In genomic region chr7:27149817-27150567, GRCh38 we compare ENCODE assay signal across 8 cellular contexts. TPM values are rescaled to one million over a fixed set of nuclear protein-coding genes. Genes with fewer than 3 reads are reported as not detected.
DNase-seq lines count a peak whose midpoint lies in the region; ATAC-seq, FAIRE-seq and TF ChIP-seq lines count a peak whose summit lies in the region.

No MANE protein-coding gene starts in this region.

- H2AFZ ChIP-seq in endothelial cell of umbilical vein (ENCODE audit: low read depth, low read length): no peak overlapping the region

- peaks cover 73% of the 10 kb centered on the region for H3K4me1 ChIP-seq in endothelial cell of umbilical vein (ENCODE audit: control insufficient read depth, extremely low read depth, insufficient read depth, low read length)

- FAIRE-seq in endothelial cell of umbilical vein (lab: Jason Lieb, UNC): no peak

- dilution Hi-C loops in endothelial cell of umbilical vein (cut with MboI; ENCODE audit: extremely low pct_ligation_motif_present, low sequenced_read_pairs): loop anchor here (25.0 kb wide), 1 partner anchor 963 kb away; no protein-coding TSS in a partner anchor

- POLR2A ChIA-PET in endothelial cell of umbilical vein (lab: Charles Lee): interaction anchor here (1.0 to 2.6 kb wide), 7 partner anchors 9 to 467 kb away, joined by 3 to 8 read pairs (median 3); partner anchors contain the start of gene HOXA9

- peaks cover 7% of the 10 kb centered on the region; the same call in 1 of the 2 replicates for H3K36me3 ChIP-seq in MG63
- H3K36me3 ChIP-seq in endothelial cell of umbilical vein (ENCODE audit: control insufficient read depth in 2 of 2, extremely low read depth in 1 of 2, insufficient read depth in 2 of 2, low read length in 2 of 2): peaks cover 0 to 8% of the 10 kb centered on the region in 2 experiments

- BruUV-seq in endothelial cell of umbilical vein (replicated peaks; lab: Mats Ljungman, UMichigan): no TSS peak

- H3K4me2 ChIP-seq in endothelial cell of umbilical vein (ENCODE audit: insufficient read depth, low read length): peak overlapping the region; percentile 78

- no peak for TF ChIP-seq POLR2A in endothelial cell of umbilical vein (IDR thresholded peaks at IDR 0.05; ENCODE audit: low read depth, low read length)

- H3K27me3 ChIP-seq in MG63: no peaks in the 10 kb centered on the region
- H3K27me3 ChIP-seq in endothelial cell of umbilical vein (ENCODE audit: control insufficient read depth in 2 of 2, insufficient read depth in 2 of 2, low read length in 2 of 2): no peaks in the 10 kb centered on the region

- H3K79me2 ChIP-seq in endothelial cell of umbilical vein (ENCODE audit: control insufficient read depth, insufficient read depth, low read length): peaks cover 98% of the 10 kb centered on the region

- no peaks in the 10 kb centered on the region for H4K20me1 ChIP-seq in endothelial cell of umbilical vein (replicated peaks; ENCODE audit: control insufficient read depth, extremely low read depth, insufficient read depth, low read length)

- ATAC-seq in GM18868 (IDR thresholded peaks at IDR 0.05; ENCODE audit: unreplicated experiment): peak; percentile 13
- no peak for ATAC-seq in sciatic nerve
- ATAC-seq in GM18519 (IDR thresholded peaks at IDR 0.05; ENCODE audit: low FRiP score, unreplicated experiment): no peak

- H3K4me3 ChIP-seq in MG63: peak overlapping the region; percentile 53
- peak overlapping the region; percentile 54 to 85 (median 55) for H3K4me3 ChIP-seq in endothelial cell of umbilical vein (replicated peaks in 1 of 3; ENCODE audit: insufficient read depth in 1 of 3, low read depth in 1 of 3, low read length in 3 of 3)

- intact Hi-C loops in endothelial cell of umbilical vein (cut with micrococcal nuclease) (loop anchor here (2.0 kb wide), 1 partner anchor 15 kb away; the partner anchor contains the start of gene HOXA9), sciatic nerve (cut with DNase I) (loop anchor here (10.0 kb wide), 1 partner anchor 775 kb away; no protein-coding TSS in a partner anchor)

- peak overlapping the region; percentile 67 for H3K27ac ChIP-seq in endothelial cell of umbilical vein (ENCODE audit: insufficient read depth, low read depth, low read length)

- H3K9me3 ChIP-seq in MG63 (no peaks in the 10 kb centered on the region), endothelial cell of umbilical vein (replicated peaks; ENCODE audit: control insufficient read depth, insufficient read depth, low read length) (no peaks in the 10 kb centered on the region)

- CTCF ChIA-PET in endothelial cell of umbilical vein (lab: Charles Lee): interaction anchor here (1.0 to 5.6 kb wide), 19 partner anchors 9 to 780 kb away, joined by 3 to 83 read pairs (median 5); partner anchors contain the start of genes HOXA4 and HOXA9

- no peaks in the 10 kb centered on the region for H3K9me1 ChIP-seq in endothelial cell of umbilical vein (replicated peaks; ENCODE audit: control insufficient read depth, extremely low read depth, insufficient read depth, low read length)

- DNase-seq in MG63 (no peak), endothelial cell of umbilical vein (ENCODE audit: low read depth, low spot score) (no peak), sciatic nerve (ENCODE audit: low spot score) (peak; percentile 56), amniotic stem cell (lab: John Stamatoyannopoulos, UW) (no peak), NCI-H774 (lab: John Stamatoyannopoulos, UW) (no peak), NOMO-1 treated with dmso at 0.1 percent for 144 hours (lab: John Stamatoyannopoulos, UW; ENCODE audit: unreplicated experiment) (no peak)

- no peak for TF ChIP-seq CTCF in endothelial cell of umbilical vein (IDR thresholded peaks at IDR 0.05; ENCODE audit: extremely low read depth in 1 of 2, insufficient read depth in 1 of 2, low read depth in 1 of 2, low read length in 2 of 2)

- peak overlapping the region; percentile 78 for H3K9ac ChIP-seq in endothelial cell of umbilical vein (replicated peaks; ENCODE audit: extremely low read depth, insufficient read depth, low read length)

TF ChIP-seq in endothelial cell of umbilical vein, 7 proteins besides CTCF, POLR2A, EP300 and RAD21:
- TF ChIP-seq MYC (IDR thresholded peaks at IDR 0.05; ENCODE audit: low read depth, low read length) (no peak), GATA2 (IDR thresholded peaks at IDR 0.05; ENCODE audit: insufficient read depth, insufficient read length, low read depth, low read length) (no peak), MAX (IDR thresholded peaks at IDR 0.05; ENCODE audit: insufficient read depth, insufficient read length) (no peak), POLR2AphosphoS5 (IDR thresholded peaks at IDR 0.05; ENCODE audit: insufficient read depth, low read depth, low read length) (no peak), JUN (IDR thresholded peaks at IDR 0.05; ENCODE audit: borderline replicate concordance, insufficient read depth, insufficient read length, low read depth) (no peak), FOS (IDR thresholded peaks at IDR 0.05; ENCODE audit: borderline replicate concordance, insufficient read depth, low read length) (no peak), EZH2 (IDR thresholded peaks at IDR 0.05; ENCODE audit: borderline replicate concordance, low read depth, low read length, severe bottlenecking) (no peak)

RNA-seq across cellular contexts. Expression of gene HOXA3, which starts 2.4 kb away (rescaled TPM):
- total RNA-seq in MG63 (2014; rRNA removed; shearing (Covaris generic); ENCODE audit: low replicate concordance): 4.3 TPM in 1 of 2 replicates, not detected in the other
- total RNA-seq in endothelial cell of umbilical vein: 12.0 and 14.0 TPM in 2 replicates
- polyA plus RNA-seq in endothelial cell of umbilical vein: 4.2 and 4.7 TPM in 2 replicates
- polyA plus RNA-seq in endothelial cell of umbilical vein (2011; cell fraction: cytosol; rRNA removed): 1.5 and 2.4 TPM in 2 replicates
- polyA plus RNA-seq in endothelial cell of umbilical vein (2011; cell fraction: nucleus; rRNA removed): 14.0 and 14.1 TPM in 2 replicates
- 4.6 and 5.6 TPM in 2 replicates for polyA plus RNA-seq in endothelial cell of umbilical vein (2012)
- polyA minus RNA-seq in endothelial cell of umbilical vein: 1.6 and 2.0 TPM in 2 replicates
- polyA minus RNA-seq in endothelial cell of umbilical vein (2011; cell fraction: cytosol; rRNA and poly(A)+ RNA removed): not detected
- 7.1 and 20.1 TPM in 2 replicates for polyA minus RNA-seq in endothelial cell of umbilical vein (2011; cell fraction: nucleus; rRNA and poly(A)+ RNA removed)
- 20.9 TPM for total RNA-seq in sciatic nerve

RNA-seq across cellular contexts. Expression of gene HOXA6, which starts 2.4 kb away (rescaled TPM):
- total RNA-seq in MG63 (2014; rRNA removed; shearing (Covaris generic); ENCODE audit: low replicate concordance): 0.82 and 5.1 TPM in 2 replicates
- 17.9 and 20.7 TPM in 2 replicates for total RNA-seq in endothelial cell of umbilical vein
- polyA plus RNA-seq in endothelial cell of umbilical vein: 7.8 and 10.0 TPM in 2 replicates
- polyA plus RNA-seq in endothelial cell of umbilical vein (2011; cell fraction: cytosol; rRNA removed): 5.0 and 6.7 TPM in 2 replicates
- 15.6 and 19.9 TPM in 2 replicates for polyA plus RNA-seq in endothelial cell of umbilical vein (2011; cell fraction: nucleus; rRNA removed)
- polyA plus RNA-seq in endothelial cell of umbilical vein (2012): 6.1 and 6.2 TPM in 2 replicates
- 6.1 and 6.7 TPM in 2 replicates for polyA minus RNA-seq in endothelial cell of umbilical vein
- polyA minus RNA-seq in endothelial cell of umbilical vein (2011; cell fraction: cytosol; rRNA and poly(A)+ RNA removed): not detected
- 8.4 and 18.0 TPM in 2 replicates for polyA minus RNA-seq in endothelial cell of umbilical vein (2011; cell fraction: nucleus; rRNA and poly(A)+ RNA removed)
- 15.8 TPM for total RNA-seq in sciatic nerve

RNA-seq across cellular contexts. Expression of gene HOXA7, which starts 6.5 kb away (rescaled TPM):
- 0.95 and 1.7 TPM in 2 replicates for total RNA-seq in MG63 (2014; rRNA removed; shearing (Covaris generic); ENCODE audit: low replicate concordance)
- total RNA-seq in endothelial cell of umbilical vein (15.6 and 18.5 TPM in 2 replicates), sciatic nerve (6.2 TPM)
- polyA plus RNA-seq in endothelial cell of umbilical vein: 16.9 and 18.1 TPM in 2 replicates
- 13.0 and 13.8 TPM in 2 replicates for polyA plus RNA-seq in endothelial cell of umbilical vein (2011; cell fraction: cytosol; rRNA removed)
- 5.6 and 8.3 TPM in 2 replicates for polyA plus RNA-seq in endothelial cell of umbilical vein (2011; cell fraction: nucleus; rRNA removed)
- polyA plus RNA-seq in endothelial cell of umbilical vein (2012): 13.9 and 16.0 TPM in 2 replicates
- polyA minus RNA-seq in endothelial cell of umbilical vein: 8.6 and 9.4 TPM in 2 replicates
- 5.9 TPM for polyA minus RNA-seq in endothelial cell of umbilical vein (2011; cell fraction: cytosol; rRNA and poly(A)+ RNA removed)
- polyA minus RNA-seq in endothelial cell of umbilical vein (2011; cell fraction: nucleus; rRNA and poly(A)+ RNA removed): 3.8 and 4.1 TPM in 2 replicates

RNA-seq across cellular contexts. Expression of gene HOXA5, which starts 6.5 kb away (rescaled TPM):
- total RNA-seq in MG63 (2014; rRNA removed; shearing (Covaris generic); ENCODE audit: low replicate concordance): 1.7 and 2.7 TPM in 2 replicates
- total RNA-seq in endothelial cell of umbilical vein (18.8 and 21.4 TPM in 2 replicates), sciatic nerve (20.1 TPM)
- 18.6 and 22.1 TPM in 2 replicates for polyA plus RNA-seq in endothelial cell of umbilical vein
- polyA plus RNA-seq in endothelial cell of umbilical vein (2011; cell fraction: cytosol; rRNA removed): 15.7 and 18.5 TPM in 2 replicates
- 29.1 and 32.2 TPM in 2 replicates for polyA plus RNA-seq in endothelial cell of umbilical vein (2011; cell fraction: nucleus; rRNA removed)
- polyA plus RNA-seq in endothelial cell of umbilical vein (2012): 19.5 and 28.4 TPM in 2 replicates
- 12.0 and 16.8 TPM in 2 replicates for polyA minus RNA-seq in endothelial cell of umbilical vein
- 1.3 TPM for polyA minus RNA-seq in endothelial cell of umbilical vein (2011; cell fraction: cytosol; rRNA and poly(A)+ RNA removed)
- 10.0 and 11.6 TPM in 2 replicates for polyA minus RNA-seq in endothelial cell of umbilical vein (2011; cell fraction: nucleus; rRNA and poly(A)+ RNA removed)

RNA-seq across cellular contexts. Expression of gene HOXA9, which starts 15.3 kb away (rescaled TPM):
- 25.4 and 29.9 TPM in 2 replicates for total RNA-seq in MG63 (2014; rRNA removed; shearing (Covaris generic); ENCODE audit: low replicate concordance)
- total RNA-seq in endothelial cell of umbilical vein (61.6 and 62.9 TPM in 2 replicates), sciatic nerve (7.1 TPM)
- 47.2 and 84.1 TPM in 2 replicates for polyA plus RNA-seq in endothelial cell of umbilical vein
- 44.6 and 46.3 TPM in 2 replicates for polyA plus RNA-seq in endothelial cell of umbilical vein (2011; cell fraction: cytosol; rRNA removed)
- 94.3 and 108 TPM in 2 replicates for polyA plus RNA-seq in endothelial cell of umbilical vein (2011; cell fraction: nucleus; rRNA removed)
- 32.3 and 47.7 TPM in 2 replicates for polyA plus RNA-seq in endothelial cell of umbilical vein (2012)
- 8.0 and 11.3 TPM in 2 replicates for polyA minus RNA-seq in endothelial cell of umbilical vein
- polyA minus RNA-seq in endothelial cell of umbilical vein (2011; cell fraction: cytosol; rRNA and poly(A)+ RNA removed): not detected
- polyA minus RNA-seq in endothelial cell of umbilical vein (2011; cell fraction: nucleus; rRNA and poly(A)+ RNA removed): 14.0 and 22.7 TPM in 2 replicates
